ENCODE assay signal across 10 cellular contexts in genomic region chr12:49672351-49673181, GRCh38. TPM values are rescaled to one million over a fixed set of nuclear protein-coding genes. Genes with fewer than 3 reads are reported as not detected.
DNase-seq lines count a peak whose midpoint lies in the region; ATAC-seq, FAIRE-seq and TF ChIP-seq lines count a peak whose summit lies in the region.
"Had no signal": no experiment of that assay in that cellular context is flagged by ENCODE, and none has a peak within 500 bp of the region (broad histone marks: within the 10 kb centered on the region; RNA-seq: fewer than 3 reads in every experiment).

No MANE protein-coding gene starts in this region.

- FAIRE-seq in astrocyte (lab: Jason Lieb, UNC): no peak

- no peak overlapping the region for H2AFZ ChIP-seq in astrocyte (ENCODE audit: low read depth, low read length)

- DNase-seq in activated CD8-positive, alpha-beta memory T cell treated with anti-CD3 and anti-CD28 coated beads, Interleukin-2, amount 10 ng/mL, durations not matched to agents 7 days and 5 days: no peak
- DNase-seq in activated CD8-positive, alpha-beta memory T cell treated with anti-CD3 and anti-CD28 coated beads for 24 hours: no peak
- DNase-seq in astrocyte (ENCODE audit: low read depth): no peak
- DNase-seq in memory B cell (ENCODE audit: low spot score in 2 of 2): no peak
- no peak for DNase-seq in testis
- no peak for DNase-seq in NCI-H446 treated with DMSO at 0.1 percent for 48 hours (lab: John Stamatoyannopoulos, UW)
- no peak for DNase-seq in NCI-H2227 (lab: John Stamatoyannopoulos, UW; ENCODE audit: unreplicated experiment)
- DNase-seq: cortex of kidney; stimulated activated CD4-positive, alpha-beta T cell treated with anti-CD3 and anti-CD28 coated beads, Interleukin-12 subunit alpha, Interleukin-12 subunit beta, amount 100 ng/mL, for 4 hours had no signal

- no peak for TF ChIP-seq POLR2A in testis (IDR thresholded peaks at IDR 0.05)

- no peaks in the 10 kb centered on the region for H3K9me3 ChIP-seq in astrocyte (ENCODE audit: insufficient read depth, low read depth, low read length)
- H3K9me3 ChIP-seq in testis: no peaks in the 10 kb centered on the region

- H3K36me3 Mint-ChIP-seq in activated CD8-positive, alpha-beta memory T cell treated with anti-CD3 and anti-CD28 coated beads, Interleukin-2, amount 10 ng/mL, durations not matched to agents 7 days and 5 days: peaks cover 4% of the 10 kb centered on the region
- H3K36me3 Mint-ChIP-seq in astrocyte (ENCODE audit: low read depth, unreplicated experiment) (peaks cover 3% of the 10 kb centered on the region), memory B cell (no peaks in the 10 kb centered on the region)

- 36 to 47% methylated on average over 5 of the region's 5 CpGs for WGBS in testis, 2 donors

- peak overlapping the region; percentile 91 for H3K27ac Mint-ChIP-seq in activated CD8-positive, alpha-beta memory T cell treated with anti-CD3 and anti-CD28 coated beads, Interleukin-2, amount 10 ng/mL, durations not matched to agents 7 days and 5 days
- peak overlapping the region; percentile 90 for H3K27ac Mint-ChIP-seq in astrocyte (ENCODE audit: unreplicated experiment)
- peak overlapping the region; percentile 77 for H3K27ac Mint-ChIP-seq in memory B cell

- CTCF ChIA-PET in activated CD8-positive, alpha-beta memory T cell treated with anti-CD3 and anti-CD28 coated beads, Interleukin-2, amount 10 ng/mL, durations not matched to agents 7 days and 5 days (lab: Charles Lee): interaction anchor here (0.8 to 5.5 kb wide), 10 partner anchors 9 to 90 kb away, joined by 3 to 28 read pairs (median 8); partner anchors contain the start of genes FMNL3 and TMBIM6

- H3K27ac ChIP-seq in astrocyte (ENCODE audit: low read depth, low read length): peak overlapping the region; percentile 89
- peak overlapping the region; percentile 96 to 97 for H3K27ac ChIP-seq in testis

- peak overlapping the region; percentile 81 for H3K9ac ChIP-seq in astrocyte (ENCODE audit: low read length)

- peaks cover 56% of the 10 kb centered on the region for H4K20me1 ChIP-seq in astrocyte (ENCODE audit: insufficient read depth, low read length)

- intact Hi-C loops in testis (cut with DNase I; ENCODE audit: low total_unique reads): no loop called here

- H3K4me3 Mint-ChIP-seq in activated CD8-positive, alpha-beta memory T cell treated with anti-CD3 and anti-CD28 coated beads, Interleukin-2, amount 10 ng/mL, durations not matched to agents 7 days and 5 days: no peak overlapping the region
- H3K4me3 Mint-ChIP-seq in astrocyte (ENCODE audit: unreplicated experiment): no peak overlapping the region
- H3K4me3 Mint-ChIP-seq in memory B cell: peak overlapping the region; percentile 41

- peaks cover 91% of the 10 kb centered on the region for H3K79me2 ChIP-seq in astrocyte (ENCODE audit: insufficient read depth, low read length)

- H3K4me1 ChIP-seq in astrocyte (ENCODE audit: insufficient read depth, low read length): peaks cover 48% of the 10 kb centered on the region
- peaks cover 72% of the 10 kb centered on the region for H3K4me1 ChIP-seq in testis

- no peak for ATAC-seq in activated CD8-positive, alpha-beta memory T cell treated with anti-CD3 and anti-CD28 coated beads, Interleukin-2, amount 10 ng/mL, durations not matched to agents 7 days and 5 days
- ATAC-seq in memory B cell (ENCODE audit: low read depth): no peak
- ATAC-seq in GM18858 (IDR thresholded peaks at IDR 0.05; ENCODE audit: unreplicated experiment): no peak

- H3K4me2 ChIP-seq in astrocyte (ENCODE audit: low read length): peak overlapping the region; percentile 76

- H3K27me3 ChIP-seq in astrocyte (ENCODE audit: insufficient read depth, low read length) (no peaks in the 10 kb centered on the region), testis (no peaks in the 10 kb centered on the region)

- H3K4me3 ChIP-seq in astrocyte (ENCODE audit: insufficient read depth, low read depth, low read length): no peak overlapping the region
- no peak overlapping the region for H3K4me3 ChIP-seq in testis

- TF ChIP-seq CTCF in astrocyte (IDR thresholded peaks at IDR 0.05; ENCODE audit: insufficient read depth, low read depth, low read length) (no peak), testis (IDR thresholded peaks at IDR 0.05) (no peak)

- no peaks in the 10 kb centered on the region for H3K9me3 Mint-ChIP-seq in activated CD8-positive, alpha-beta memory T cell treated with anti-CD3 and anti-CD28 coated beads, Interleukin-2, amount 10 ng/mL, durations not matched to agents 7 days and 5 days (ENCODE audit: low read depth)
- H3K9me3 Mint-ChIP-seq in astrocyte (ENCODE audit: unreplicated experiment): no peaks in the 10 kb centered on the region
- no peaks in the 10 kb centered on the region for H3K9me3 Mint-ChIP-seq in memory B cell

- H3K27me3 Mint-ChIP-seq in activated CD8-positive, alpha-beta memory T cell treated with anti-CD3 and anti-CD28 coated beads, Interleukin-2, amount 10 ng/mL, durations not matched to agents 7 days and 5 days: no peaks in the 10 kb centered on the region
- no peaks in the 10 kb centered on the region for H3K27me3 Mint-ChIP-seq in astrocyte (ENCODE audit: low read depth, unreplicated experiment)
- H3K27me3 Mint-ChIP-seq in memory B cell: no peaks in the 10 kb centered on the region

- H3K4me1 Mint-ChIP-seq in activated CD8-positive, alpha-beta memory T cell treated with anti-CD3 and anti-CD28 coated beads, Interleukin-2, amount 10 ng/mL, durations not matched to agents 7 days and 5 days: peaks cover 80% of the 10 kb centered on the region
- peaks cover 63% of the 10 kb centered on the region for H3K4me1 Mint-ChIP-seq in astrocyte (ENCODE audit: low read depth, unreplicated experiment)
- peaks cover 72% of the 10 kb centered on the region for H3K4me1 Mint-ChIP-seq in memory B cell

- H3K36me3 ChIP-seq in astrocyte (ENCODE audit: insufficient read depth, low read length) (no peaks in the 10 kb centered on the region), testis (ENCODE audit: low read depth, missing control alignments) (no peaks in the 10 kb centered on the region)

RNA-seq across cellular contexts. Expression of gene FMNL3, which starts 34.6 kb away (rescaled TPM):
- 10 to 100 TPM; 44.2 to 50.5 TPM for total RNA-seq in activated CD8-positive, alpha-beta memory T cell treated with anti-CD3 and anti-CD28 coated beads, Interleukin-2, amount 10 ng/mL, durations not matched to agents 7 days and 5 days
- total RNA-seq in astrocyte (58.4 and 62.9 TPM in 2 replicates), testis (10 to 100 TPM; 40.5 to 73.5 TPM)
- polyA plus RNA-seq in testis (ENCODE audit: insufficient read depth, low read depth, low replicate concordance): 26.0 TPM

RNA-seq across cellular contexts. Expression of gene PRPF40B, which starts 49.2 kb away (rescaled TPM):
- total RNA-seq in activated CD8-positive, alpha-beta memory T cell treated with anti-CD3 and anti-CD28 coated beads, Interleukin-2, amount 10 ng/mL, durations not matched to agents 7 days and 5 days: 10 to 100 TPM in 1 of 2 experiments, 1 to 10 TPM in 1; 7.8 to 15.2 TPM
- total RNA-seq in astrocyte: 8.9 and 10.1 TPM in 2 replicates
- total RNA-seq in testis: 10 to 100 TPM; 49.2 to 66.7 TPM
- polyA plus RNA-seq in testis (ENCODE audit: insufficient read depth, low read depth, low replicate concordance): 66.8 TPM
